ENCODE assay signal across 1 cellular context in the genomic region with DNA sequence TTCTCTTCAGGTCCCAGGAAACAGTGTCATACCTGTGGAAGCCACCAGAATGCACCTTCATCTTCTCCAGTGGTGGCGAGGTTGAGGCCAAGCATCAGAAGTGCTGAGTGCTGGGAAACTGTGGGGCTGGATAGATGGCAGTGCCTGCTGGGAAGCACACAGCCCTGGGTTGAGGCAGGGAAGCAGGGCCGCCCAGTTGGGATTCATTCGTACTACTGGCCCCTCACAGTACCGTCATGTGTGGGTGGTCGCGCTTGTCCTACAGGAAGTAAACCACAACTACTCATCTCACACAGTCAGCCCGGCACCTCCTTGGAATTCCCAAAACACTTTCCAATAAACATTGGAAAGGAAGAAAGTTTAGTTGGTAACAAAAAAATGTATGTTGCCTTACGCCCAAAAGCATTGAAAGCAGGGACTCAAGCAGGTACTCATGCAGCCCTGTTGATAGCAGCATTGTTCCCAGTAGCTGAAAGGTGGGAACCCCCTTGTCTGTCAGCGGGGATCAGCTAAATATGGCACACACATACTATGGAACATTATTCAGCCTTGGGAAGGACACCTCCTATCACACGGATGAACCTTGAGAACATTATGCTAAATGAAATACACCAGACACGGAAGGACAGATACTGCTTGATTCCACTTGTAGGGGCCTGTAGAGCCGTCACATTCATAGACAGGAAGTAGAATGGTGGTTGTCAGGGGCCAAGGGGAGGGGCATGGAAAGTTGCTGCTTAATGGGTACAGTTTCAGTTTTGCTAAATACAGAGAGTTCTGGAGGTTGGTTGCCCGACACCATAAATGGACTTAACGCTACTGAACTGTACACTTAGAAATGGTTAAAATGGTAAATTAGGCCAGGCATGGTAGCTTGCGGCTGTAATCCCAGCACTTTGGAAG.
TF ChIP-seq lines count a peak whose summit lies in the region.

No MANE protein-coding gene starts in this region.

TF ChIP-seq in GM12878, 131 proteins besides CTCF, POLR2A, EP300 and RAD21 (continued from another document):
- TF ChIP-seq, protein P1, sequence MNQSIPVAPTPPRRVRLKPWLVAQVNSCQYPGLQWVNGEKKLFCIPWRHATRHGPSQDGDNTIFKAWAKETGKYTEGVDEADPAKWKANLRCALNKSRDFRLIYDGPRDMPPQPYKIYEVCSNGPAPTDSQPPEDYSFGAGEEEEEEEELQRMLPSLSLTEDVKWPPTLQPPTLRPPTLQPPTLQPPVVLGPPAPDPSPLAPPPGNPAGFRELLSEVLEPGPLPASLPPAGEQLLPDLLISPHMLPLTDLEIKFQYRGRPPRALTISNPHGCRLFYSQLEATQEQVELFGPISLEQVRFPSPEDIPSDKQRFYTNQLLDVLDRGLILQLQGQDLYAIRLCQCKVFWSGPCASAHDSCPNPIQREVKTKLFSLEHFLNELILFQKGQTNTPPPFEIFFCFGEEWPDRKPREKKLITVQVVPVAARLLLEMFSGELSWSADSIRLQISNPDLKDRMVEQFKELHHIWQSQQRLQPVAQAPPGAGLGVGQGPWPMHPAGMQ (IDR thresholded peaks at IDR 0.05; ENCODE audit: borderline replicate concordance), result no peak
- TF ChIP-seq ZNF24 (IDR thresholded peaks at IDR 0.05), result no peak
- TF ChIP-seq, protein P2, sequence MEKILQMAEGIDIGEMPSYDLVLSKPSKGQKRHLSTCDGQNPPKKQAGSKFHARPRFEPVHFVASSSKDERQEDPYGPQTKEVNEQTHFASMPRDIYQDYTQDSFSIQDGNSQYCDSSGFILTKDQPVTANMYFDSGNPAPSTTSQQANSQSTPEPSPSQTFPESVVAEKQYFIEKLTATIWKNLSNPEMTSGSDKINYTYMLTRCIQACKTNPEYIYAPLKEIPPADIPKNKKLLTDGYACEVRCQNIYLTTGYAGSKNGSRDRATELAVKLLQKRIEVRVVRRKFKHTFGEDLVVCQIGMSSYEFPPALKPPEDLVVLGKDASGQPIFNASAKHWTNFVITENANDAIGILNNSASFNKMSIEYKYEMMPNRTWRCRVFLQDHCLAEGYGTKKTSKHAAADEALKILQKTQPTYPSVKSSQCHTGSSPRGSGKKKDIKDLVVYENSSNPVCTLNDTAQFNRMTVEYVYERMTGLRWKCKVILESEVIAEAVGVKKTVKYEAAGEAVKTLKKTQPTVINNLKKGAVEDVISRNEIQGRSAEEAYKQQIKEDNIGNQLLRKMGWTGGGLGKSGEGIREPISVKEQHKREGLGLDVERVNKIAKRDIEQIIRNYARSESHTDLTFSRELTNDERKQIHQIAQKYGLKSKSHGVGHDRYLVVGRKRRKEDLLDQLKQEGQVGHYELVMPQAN (conservative IDR thresholded peaks at IDR 0.05), result no peak
- no peak for TF ChIP-seq BCL11A (IDR thresholded peaks at IDR 0.05; ENCODE audit: low read depth, low read length)
- TF ChIP-seq RAD51 (IDR thresholded peaks at IDR 0.05), result no peak
- no peak for TF ChIP-seq IKZF2 (IDR thresholded peaks at IDR 0.05)
- TF ChIP-seq, protein P3, sequence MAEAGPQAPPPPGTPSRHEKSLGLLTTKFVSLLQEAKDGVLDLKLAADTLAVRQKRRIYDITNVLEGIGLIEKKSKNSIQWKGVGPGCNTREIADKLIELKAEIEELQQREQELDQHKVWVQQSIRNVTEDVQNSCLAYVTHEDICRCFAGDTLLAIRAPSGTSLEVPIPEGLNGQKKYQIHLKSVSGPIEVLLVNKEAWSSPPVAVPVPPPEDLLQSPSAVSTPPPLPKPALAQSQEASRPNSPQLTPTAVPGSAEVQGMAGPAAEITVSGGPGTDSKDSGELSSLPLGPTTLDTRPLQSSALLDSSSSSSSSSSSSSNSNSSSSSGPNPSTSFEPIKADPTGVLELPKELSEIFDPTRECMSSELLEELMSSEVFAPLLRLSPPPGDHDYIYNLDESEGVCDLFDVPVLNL (IDR thresholded peaks at IDR 0.05; ENCODE audit: low read depth, low read length), result no peak
- TF ChIP-seq FOS (IDR thresholded peaks at IDR 0.05; ENCODE audit: borderline replicate concordance, extremely low read depth, insufficient read length), result no peak
